In genomic region chr4:55927776-55928437, GRCh38 we compare ENCODE assay signal across 1 cellular context.
TF ChIP-seq lines count a peak whose summit lies in the region.

No MANE protein-coding gene starts in this region.

TF ChIP-seq in IMR-90, 13 proteins besides CTCF, POLR2A, EP300 and RAD21:
- TF ChIP-seq USF2 (IDR thresholded peaks at IDR 0.05; ENCODE audit: low read depth, low read length) (peak; percentile 27; the same call in 1 of the 2 replicates), ELK1 (IDR thresholded peaks at IDR 0.05; ENCODE audit: borderline replicate concordance, low read depth, low read length) (no peak)
TF ChIP-seq in IMR-90: peak in this region for 1.
